Comparison of ENCODE assay signal across 1 cellular context in the genomic region with DNA sequence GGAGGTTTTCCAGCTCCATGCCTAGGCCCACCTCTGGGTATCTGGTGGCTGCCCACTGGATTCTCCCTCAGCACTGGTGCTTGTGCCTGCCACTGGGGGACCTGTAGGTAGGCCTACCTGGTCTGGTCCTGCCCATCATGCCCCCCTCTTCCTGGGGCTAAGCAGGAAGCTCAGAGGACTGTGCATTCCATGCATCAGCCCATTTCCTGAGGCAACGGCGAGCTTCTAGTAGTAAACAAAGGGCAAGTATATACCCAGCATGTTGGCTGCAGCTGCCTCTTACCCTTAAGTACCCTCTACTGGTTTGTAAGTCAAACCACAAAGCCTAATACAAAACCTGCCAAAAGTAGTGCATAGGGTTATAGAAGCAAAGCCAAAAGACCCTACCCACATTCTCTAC.
TF ChIP-seq lines count a peak whose summit lies in the region.

No MANE protein-coding gene starts in this region.

TF ChIP-seq in WTC11, 78 proteins besides CTCF, POLR2A, EP300 and RAD21 (continued from another document):
- TF ChIP-seq E2F4 (CRISPR knock-in tag; IDR thresholded peaks at IDR 0.05; ENCODE audit: borderline replicate concordance, low read depth), result no peak
- no peak for TF ChIP-seq ZNF263 (CRISPR knock-in tag; IDR thresholded peaks at IDR 0.05; ENCODE audit: low read depth)
- TF ChIP-seq, protein P1, sequence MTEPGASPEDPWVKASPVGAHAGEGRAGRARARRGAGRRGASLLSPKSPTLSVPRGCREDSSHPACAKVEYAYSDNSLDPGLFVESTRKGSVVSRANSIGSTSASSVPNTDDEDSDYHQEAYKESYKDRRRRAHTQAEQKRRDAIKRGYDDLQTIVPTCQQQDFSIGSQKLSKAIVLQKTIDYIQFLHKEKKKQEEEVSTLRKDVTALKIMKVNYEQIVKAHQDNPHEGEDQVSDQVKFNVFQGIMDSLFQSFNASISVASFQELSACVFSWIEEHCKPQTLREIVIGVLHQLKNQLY (CRISPR knock-in tag; IDR thresholded peaks at IDR 0.05), result no peak
- no peak for TF ChIP-seq ZNF416 (CRISPR knock-in tag; IDR thresholded peaks at IDR 0.05)
- TF ChIP-seq FOXK1 (CRISPR knock-in tag; IDR thresholded peaks at IDR 0.05), result peak; percentile 88
- 0 out of 2 replicates have a peak, but pooled peaks have one; percentile 36 for TF ChIP-seq ETV6 (CRISPR knock-in tag; IDR thresholded peaks at IDR 0.05)
- TF ChIP-seq FOXP4 (CRISPR knock-in tag; IDR thresholded peaks at IDR 0.05), result peak; percentile 63; the same call in 1 of the 2 replicates
- TF ChIP-seq TEAD1 (CRISPR knock-in tag; IDR thresholded peaks at IDR 0.05), result peak; percentile 77; the same call in 1 of the 2 replicates
- no peak for TF ChIP-seq E2F1 (CRISPR knock-in tag; IDR thresholded peaks at IDR 0.05)
